11 cellular contexts compared by ENCODE assay signal in the genomic region with DNA sequence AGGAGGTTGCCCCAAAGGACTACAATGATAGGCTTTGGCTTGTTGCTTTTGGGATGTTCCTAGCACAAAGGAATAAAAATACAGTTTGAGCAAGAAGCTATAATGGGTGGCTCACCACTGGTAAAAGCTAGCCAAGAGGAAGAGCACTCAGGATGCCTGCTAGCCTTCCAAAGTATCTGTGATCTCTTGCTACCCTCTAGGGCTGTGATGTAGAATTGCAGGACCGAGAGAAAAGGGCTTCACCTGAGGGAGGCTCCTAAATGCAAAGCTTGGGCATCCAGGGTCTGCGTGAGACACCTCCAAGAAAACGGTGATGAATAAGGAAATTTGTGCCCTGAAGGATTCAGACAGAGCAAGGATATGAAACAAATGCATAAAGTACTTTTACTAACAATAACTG. TPM values are rescaled to one million over a fixed set of nuclear protein-coding genes. Genes with fewer than 3 reads are reported as not detected.
DNase-seq lines count a peak whose midpoint lies in the region; ATAC-seq, FAIRE-seq and TF ChIP-seq lines count a peak whose summit lies in the region.
"Had no signal": no experiment of that assay in that cellular context is flagged by ENCODE, and none has a peak within 500 bp of the region (broad histone marks: within the 10 kb centered on the region; RNA-seq: fewer than 3 reads in every experiment).

No MANE protein-coding gene starts in this region.

- no peaks in the 10 kb centered on the region for H4K20me1 ChIP-seq in GM23338 (replicated peaks; ENCODE audit: insufficient read depth)
- no peaks in the 10 kb centered on the region for H4K20me1 ChIP-seq in PC-9 (ENCODE audit: insufficient read depth)

- BruUV-seq in PC-9 (replicated peaks; lab: Mats Ljungman, UMichigan): no TSS peak

- intact Hi-C loops in PC-9 (cut with micrococcal nuclease; ENCODE audit: unreplicated experiment) (loop anchor here (1.0 to 2.0 kb wide), 2 partner anchors 55 to 107 kb away; no protein-coding TSS in a partner anchor), kidney (cut with DNase I) (no loop called here)

- DNase-seq in D341Med (ENCODE audit: low spot score): peak; percentile 6
- DNase-seq in GM23338 (ENCODE audit: low spot score): peak; percentile 65
- DNase-seq in PC-9: peak in 1 of 2 experiments; percentile 54
- DNase-seq in kidney: no peak
- no peak for DNase-seq in Peyer's patch
- no peak for DNase-seq in substantia nigra (lab: John Stamatoyannopoulos, UW)
- no peak for DNase-seq in CD8-positive, alpha-beta memory T cell
- no peak for DNase-seq in effector CD8-positive, alpha-beta T cell (lab: John Stamatoyannopoulos, UW)
- DNase-seq: activated CD4-positive, alpha-beta T cell treated with anti-CD3 and anti-CD28 coated beads, Interleukin-2, amount 10 ng/mL, durations not matched to agents 7 days and 5 days; naive B cell had no signal

- no peaks in the 10 kb centered on the region for H3K4me1 Mint-ChIP-seq in GM23338
- H3K4me1 Mint-ChIP-seq in CD8-positive, alpha-beta memory T cell: no peaks in the 10 kb centered on the region
- H3K4me1 Mint-ChIP-seq: activated CD4-positive, alpha-beta T cell treated with anti-CD3 and anti-CD28 coated beads, Interleukin-2, amount 10 ng/mL, durations not matched to agents 7 days and 5 days; naive B cell had no signal

- POLR2A ChIA-PET in PC-9 (lab: Charles Lee; ENCODE audit: unreplicated experiment): interaction anchor here (0.6 kb wide), 1 partner anchor 56 kb away, joined by 10 read pairs; no protein-coding TSS in a partner anchor
- POLR2A ChIA-PET in CD8-positive, alpha-beta memory T cell (lab: Charles Lee): no interaction called here

- no peaks in the 10 kb centered on the region for H3K27me3 ChIP-seq in GM23338 (ENCODE audit: insufficient read depth)
- H3K27me3 ChIP-seq in PC-9 (ENCODE audit: insufficient read depth, low read depth): no peaks in the 10 kb centered on the region
- H3K27me3 ChIP-seq in Peyer's patch: no peaks in the 10 kb centered on the region
- H3K27me3 ChIP-seq in CD8-positive, alpha-beta memory T cell (ENCODE audit: insufficient read depth, low read length, poor library complexity, severe bottlenecking): no peaks in the 10 kb centered on the region

- H3K9me3 Mint-ChIP-seq in GM23338: peaks cover 29% of the 10 kb centered on the region
- peaks cover 0 to 3% (median 0%) of the 10 kb centered on the region in 5 donors for H3K9me3 Mint-ChIP-seq in CD8-positive, alpha-beta memory T cell
- H3K9me3 Mint-ChIP-seq: activated CD4-positive, alpha-beta T cell treated with anti-CD3 and anti-CD28 coated beads, Interleukin-2, amount 10 ng/mL, durations not matched to agents 7 days and 5 days had no signal

- no peak for TF ChIP-seq POLR2A in Peyer's patch (IDR thresholded peaks at IDR 0.05)

- peak; percentile 61 to 78 for TF ChIP-seq CTCF in GM23338 (conservative IDR thresholded peaks at IDR 0.05; ENCODE audit: low read depth in 2 of 2)
- TF ChIP-seq CTCF in PC-9 (conservative IDR thresholded peaks at IDR 0.05): peak; percentile 77
- TF ChIP-seq CTCF in kidney (IDR thresholded peaks at IDR 0.05; ENCODE audit: borderline replicate concordance, extremely low read depth, insufficient read depth): peak; percentile 33
- TF ChIP-seq CTCF in Peyer's patch (IDR thresholded peaks at IDR 0.05): peak in 3 of 6 experiments; percentile 11 to 22 (median 22)

- H3K27me3 Mint-ChIP-seq in GM23338 (ENCODE audit: insufficient read depth, low read depth, poor library complexity): no peaks in the 10 kb centered on the region
- peaks cover 5 to 22% of the 10 kb centered on the region in 2 donors for H3K27me3 Mint-ChIP-seq in CD8-positive, alpha-beta memory T cell

- H3K4me1 ChIP-seq in GM23338 (ENCODE audit: insufficient read depth) (no peaks in the 10 kb centered on the region), PC-9 (replicated peaks; ENCODE audit: insufficient read depth) (no peaks in the 10 kb centered on the region; the same call in 1 of the 2 replicates), kidney (ENCODE audit: control insufficient read depth in 1 of 2, insufficient read depth in 1 of 2, low read depth in 1 of 2, low read length in 2 of 2) (no peaks in the 10 kb centered on the region), Peyer's patch (no peaks in the 10 kb centered on the region)
- H3K4me1 ChIP-seq in CD8-positive, alpha-beta memory T cell (ENCODE audit: insufficient read depth, low read length): no peaks in the 10 kb centered on the region

- H3K9me2 ChIP-seq in GM23338 (ENCODE audit: insufficient read depth) (no peaks in the 10 kb centered on the region), PC-9 (ENCODE audit: insufficient read depth) (no peaks in the 10 kb centered on the region)

- no peak overlapping the region for H2AFZ ChIP-seq in GM23338
- H2AFZ ChIP-seq in PC-9: no peak overlapping the region

- H3K27ac Mint-ChIP-seq in GM23338: no peak overlapping the region
- no peak overlapping the region for H3K27ac Mint-ChIP-seq in CD8-positive, alpha-beta memory T cell
- H3K27ac Mint-ChIP-seq: activated CD4-positive, alpha-beta T cell treated with anti-CD3 and anti-CD28 coated beads, Interleukin-2, amount 10 ng/mL, durations not matched to agents 7 days and 5 days; naive B cell had no signal

- 0 out of 2 replicates have a peak, but pooled peaks cover 7% of the 10 kb centered on the region for H3K9me3 ChIP-seq in PC-9 (ENCODE audit: insufficient read depth, low read depth)
- H3K9me3 ChIP-seq in kidney (ENCODE audit: control insufficient read depth in 1 of 2, low read length in 2 of 2): peaks cover 0 to 5% of the 10 kb centered on the region in 2 donors
- H3K9me3 ChIP-seq in Peyer's patch: no peaks in the 10 kb centered on the region
- H3K9me3 ChIP-seq in CD8-positive, alpha-beta memory T cell (ENCODE audit: low read length): peaks cover 4% of the 10 kb centered on the region

- H3K4me3 Mint-ChIP-seq in GM23338: no peak overlapping the region
- H3K4me3 Mint-ChIP-seq in CD8-positive, alpha-beta memory T cell: no peak overlapping the region
- H3K4me3 Mint-ChIP-seq: activated CD4-positive, alpha-beta T cell treated with anti-CD3 and anti-CD28 coated beads, Interleukin-2, amount 10 ng/mL, durations not matched to agents 7 days and 5 days had no signal

- peaks cover 17% of the 10 kb centered on the region for H3K36me3 Mint-ChIP-seq in GM23338 (ENCODE audit: low read depth)
- H3K36me3 Mint-ChIP-seq in CD8-positive, alpha-beta memory T cell: no peaks in the 10 kb centered on the region
- H3K36me3 Mint-ChIP-seq: naive B cell had no signal

- no peak overlapping the region for H3K4me3 ChIP-seq in GM23338
- H3K4me3 ChIP-seq in PC-9: no peak overlapping the region
- no peak overlapping the region for H3K4me3 ChIP-seq in kidney (ENCODE audit: low read length in 2 of 2)
- no peak overlapping the region for H3K4me3 ChIP-seq in Peyer's patch
- H3K4me3 ChIP-seq in CD8-positive, alpha-beta memory T cell (ENCODE audit: low read length): no peak overlapping the region

- H3K4me2 ChIP-seq in GM23338: no peak overlapping the region
- no peak overlapping the region for H3K4me2 ChIP-seq in PC-9

- H3K36me3 ChIP-seq in GM23338 (ENCODE audit: insufficient read depth) (peaks cover 7% of the 10 kb centered on the region; the same call in 1 of the 2 replicates), PC-9 (ENCODE audit: low read depth) (no peaks in the 10 kb centered on the region), kidney (ENCODE audit: control insufficient read depth in 1 of 2, insufficient read depth in 2 of 2, low read length in 2 of 2) (no peaks in the 10 kb centered on the region), Peyer's patch (no peaks in the 10 kb centered on the region)
- no peaks in the 10 kb centered on the region for H3K36me3 ChIP-seq in CD8-positive, alpha-beta memory T cell (ENCODE audit: insufficient read depth, low read length)

- no peak overlapping the region for H3K9ac ChIP-seq in kidney (ENCODE audit: low read length in 2 of 2)

- no peaks in the 10 kb centered on the region for H3K79me2 ChIP-seq in GM23338 (replicated peaks; ENCODE audit: insufficient read depth)
- H3K79me2 ChIP-seq in PC-9 (ENCODE audit: low read depth): no peaks in the 10 kb centered on the region

- CTCF ChIA-PET in PC-9 (lab: Charles Lee): interaction anchor here (0.6 to 1.3 kb wide), 6 partner anchors 12 to 267 kb away, joined by 4 read pairs; partner anchors contain the start of genes IVL and SMCP
- CTCF ChIA-PET in CD8-positive, alpha-beta memory T cell (lab: Charles Lee): no interaction called here

- no peak for FAIRE-seq in kidney (lab: Jason Lieb, UNC)
- FAIRE-seq: colon had no signal

- H3F3A ChIP-seq in GM23338 (replicated peaks; ENCODE audit: low read depth) (no peaks in the 10 kb centered on the region), PC-9 (ENCODE audit: insufficient read depth, low read depth) (no peaks in the 10 kb centered on the region)

- peak; percentile 78 for ATAC-seq in GM23338

- no peak overlapping the region for H3K27ac ChIP-seq in GM23338 (ENCODE audit: low read depth)
- no peak overlapping the region for H3K27ac ChIP-seq in PC-9
- H3K27ac ChIP-seq in kidney (ENCODE audit: low read depth in 2 of 2, low read length in 2 of 2): no peak overlapping the region
- H3K27ac ChIP-seq in Peyer's patch: no peak overlapping the region
- H3K27ac ChIP-seq in substantia nigra (ENCODE audit: low read depth, low read length, poor library complexity, severe bottlenecking): no peak overlapping the region
- no peak overlapping the region for H3K27ac ChIP-seq in CD8-positive, alpha-beta memory T cell (ENCODE audit: low read depth, low read length)

RNA-seq across cellular contexts. Expression of gene IVL, which starts 17.7 kb away (rescaled TPM):
- total RNA-seq in GM23338 (2014; rRNA removed; shearing (Covaris generic)): not detected in 2 replicates
- polyA plus RNA-seq in GM23338 (2016; fragmentation: Nextera tagmentation; extraction: Ambion mirVana) (not detected in 2 replicates), kidney (ENCODE audit: insufficient read depth, low read depth, low replicate concordance) (not detected)
- total RNA-seq in PC-9 (2021) (not detected in 2 replicates), kidney (not detected), Peyer's patch (not detected)
- total RNA-seq in CD8-positive, alpha-beta memory T cell: not detected
- not detected for polyA plus RNA-seq in CD8-positive, alpha-beta memory T cell
- total RNA-seq: activated CD4-positive, alpha-beta T cell treated with anti-CD3 and anti-CD28 coated beads, Interleukin-2, amount 10 ng/mL, durations not matched to agents 7 days and 5 days had no signal

RNA-seq across cellular contexts. Expression of gene SPRR5, which starts 20.9 kb away (rescaled TPM):
- total RNA-seq in GM23338 (2014; rRNA removed; shearing (Covaris generic)): not detected in 2 replicates
- not detected in 2 replicates for polyA plus RNA-seq in GM23338 (2016; fragmentation: Nextera tagmentation; extraction: Ambion mirVana)
- total RNA-seq in PC-9 (2021): not detected in 2 replicates
- not detected for total RNA-seq in kidney
- not detected for polyA plus RNA-seq in kidney (ENCODE audit: insufficient read depth, low read depth, low replicate concordance)
- total RNA-seq in Peyer's patch: not detected
- total RNA-seq in CD8-positive, alpha-beta memory T cell: not detected
- not detected for polyA plus RNA-seq in CD8-positive, alpha-beta memory T cell
- total RNA-seq: activated CD4-positive, alpha-beta T cell treated with anti-CD3 and anti-CD28 coated beads, Interleukin-2, amount 10 ng/mL, durations not matched to agents 7 days and 5 days had no signal

RNA-seq across cellular contexts. Expression of gene SPRR4, which starts 44.4 kb away (rescaled TPM):
- total RNA-seq in GM23338 (2014; rRNA removed; shearing (Covaris generic)): not detected in 2 replicates
- polyA plus RNA-seq in GM23338 (2016; fragmentation: Nextera tagmentation; extraction: Ambion mirVana): not detected in 2 replicates
- total RNA-seq in PC-9 (2021): not detected in 2 replicates
- total RNA-seq in kidney: not detected
- polyA plus RNA-seq in kidney (ENCODE audit: insufficient read depth, low read depth, low replicate concordance): not detected
- not detected for total RNA-seq in Peyer's patch
- not detected for total RNA-seq in CD8-positive, alpha-beta memory T cell
- polyA plus RNA-seq in CD8-positive, alpha-beta memory T cell: not detected
- total RNA-seq: activated CD4-positive, alpha-beta T cell treated with anti-CD3 and anti-CD28 coated beads, Interleukin-2, amount 10 ng/mL, durations not matched to agents 7 days and 5 days had no signal

RNA-seq across cellular contexts. Expression of gene SMCP, which starts 48.0 kb away (rescaled TPM):
- total RNA-seq in GM23338 (2014; rRNA removed; shearing (Covaris generic)): not detected in 2 replicates
- polyA plus RNA-seq in GM23338 (2016; fragmentation: Nextera tagmentation; extraction: Ambion mirVana) (not detected in 2 replicates), kidney (ENCODE audit: insufficient read depth, low read depth, low replicate concordance) (not detected)
- total RNA-seq in PC-9 (2021) (not detected in 2 replicates), kidney (not detected), Peyer's patch (not detected)
- not detected for total RNA-seq in CD8-positive, alpha-beta memory T cell
- not detected for polyA plus RNA-seq in CD8-positive, alpha-beta memory T cell
- total RNA-seq: activated CD4-positive, alpha-beta T cell treated with anti-CD3 and anti-CD28 coated beads, Interleukin-2, amount 10 ng/mL, durations not matched to agents 7 days and 5 days had no signal

RNA-seq across cellular contexts. Expression of gene SPRR1A, which starts 57.8 kb away (rescaled TPM):
- total RNA-seq in GM23338 (2014; rRNA removed; shearing (Covaris generic)): not detected in 2 replicates
- not detected in 2 replicates for polyA plus RNA-seq in GM23338 (2016; fragmentation: Nextera tagmentation; extraction: Ambion mirVana)
- not detected in 2 replicates for total RNA-seq in PC-9 (2021)
- not detected for total RNA-seq in kidney
- not detected for polyA plus RNA-seq in kidney (ENCODE audit: insufficient read depth, low read depth, low replicate concordance)
- total RNA-seq in Peyer's patch: not detected
- not detected for total RNA-seq in CD8-positive, alpha-beta memory T cell
- polyA plus RNA-seq in CD8-positive, alpha-beta memory T cell: not detected
- total RNA-seq: activated CD4-positive, alpha-beta T cell treated with anti-CD3 and anti-CD28 coated beads, Interleukin-2, amount 10 ng/mL, durations not matched to agents 7 days and 5 days had no signal

Comparison
In these comparisons a context has a peak if more than half of its experiments do, and no peak if none do; other contexts are left out.
1. DNase-seq: peak in D341Med (single experiment) and GM23338 (single experiment); none in kidney (single experiment), Peyer's patch (0 of 3), substantia nigra (0 of 49), CD8-positive, alpha-beta memory T cell (0 of 5) and effector CD8-positive, alpha-beta T cell (single experiment).